Comparison of ENCODE assay signal across 10 cellular contexts in genomic region chr21:37452222-37452621, GRCh38.
A peak's percentile ranks its signal among the peaks of the same experiment; 100 is the strongest.
DNase-seq lines count a peak whose midpoint lies in the region; ATAC-seq and TF ChIP-seq lines count a peak whose summit lies in the region.
"Had no signal": no experiment of that assay in that cellular context is flagged by ENCODE, and none has a peak within 500 bp of the region (broad histone marks: within the 10 kb centered on the region; RNA-seq: fewer than 3 reads in every experiment).

No MANE protein-coding gene starts in this region.

- TF ChIP-seq CTCF in mammary epithelial cell (conservative IDR thresholded peaks at IDR 0.05 in 1 of 2, IDR thresholded peaks at IDR 0.05 in 1 of 2; ENCODE audit: extremely low read depth in 1 of 2, insufficient read depth in 1 of 2, low read depth in 1 of 2, low read length in 2 of 2) (no peak), upper lobe of left lung (IDR thresholded peaks at IDR 0.05) (no peak)

- peaks cover 92% of the 10 kb centered on the region for H3K79me2 ChIP-seq in mammary epithelial cell (ENCODE audit: insufficient read depth, low read length)

- peaks cover 1% of the 10 kb centered on the region for H3K36me3 Mint-ChIP-seq in activated CD4-positive, alpha-beta memory T cell treated with anti-CD3 and anti-CD28 coated beads for 36 hours
- peaks cover 26% of the 10 kb centered on the region for H3K36me3 Mint-ChIP-seq in activated CD4-positive, alpha-beta memory T cell treated with anti-CD3 and anti-CD28 coated beads, Interleukin-2, amount 10 ng/mL, durations not matched to agents 7 days and 5 days (ENCODE audit: low read depth)
- peaks cover 16% of the 10 kb centered on the region for H3K36me3 Mint-ChIP-seq in memory B cell

- H3K9me3 Mint-ChIP-seq in activated CD4-positive, alpha-beta memory T cell treated with anti-CD3 and anti-CD28 coated beads for 36 hours = no peaks in the 10 kb centered on the region
- H3K9me3 Mint-ChIP-seq in activated CD4-positive, alpha-beta memory T cell treated with anti-CD3 and anti-CD28 coated beads, Interleukin-2, amount 10 ng/mL, durations not matched to agents 7 days and 5 days = no peaks in the 10 kb centered on the region
- no peaks in the 10 kb centered on the region for H3K9me3 Mint-ChIP-seq in memory B cell

- no peak overlapping the region for H3K4me3 Mint-ChIP-seq in activated CD4-positive, alpha-beta memory T cell treated with anti-CD3 and anti-CD28 coated beads for 36 hours
- no peak overlapping the region for H3K4me3 Mint-ChIP-seq in activated CD4-positive, alpha-beta memory T cell treated with anti-CD3 and anti-CD28 coated beads, Interleukin-2, amount 10 ng/mL, durations not matched to agents 7 days and 5 days
- no peak overlapping the region for H3K4me3 Mint-ChIP-seq in memory B cell
- H3K4me3 Mint-ChIP-seq: activated CD8-positive, alpha-beta memory T cell treated with anti-CD3 and anti-CD28 coated beads, Interleukin-2, amount 10 ng/mL, durations not matched to agents 7 days and 5 days had no signal

- H4K20me1 ChIP-seq in mammary epithelial cell (ENCODE audit: insufficient read depth, low read length) = no peaks in the 10 kb centered on the region

- peak overlapping the region; percentile 34 for H3K27ac Mint-ChIP-seq in activated CD4-positive, alpha-beta memory T cell treated with anti-CD3 and anti-CD28 coated beads for 36 hours
- H3K27ac Mint-ChIP-seq in activated CD4-positive, alpha-beta memory T cell treated with anti-CD3 and anti-CD28 coated beads, Interleukin-2, amount 10 ng/mL, durations not matched to agents 7 days and 5 days = no peak overlapping the region
- H3K27ac Mint-ChIP-seq in memory B cell = peak overlapping the region; percentile 35
- H3K27ac Mint-ChIP-seq: activated CD8-positive, alpha-beta memory T cell treated with anti-CD3 and anti-CD28 coated beads, Interleukin-2, amount 10 ng/mL, durations not matched to agents 7 days and 5 days had no signal

- H3K4me1 Mint-ChIP-seq in activated CD4-positive, alpha-beta memory T cell treated with anti-CD3 and anti-CD28 coated beads for 36 hours (ENCODE audit: low read depth) = peaks cover 67% of the 10 kb centered on the region
- peaks cover 40% of the 10 kb centered on the region for H3K4me1 Mint-ChIP-seq in activated CD4-positive, alpha-beta memory T cell treated with anti-CD3 and anti-CD28 coated beads, Interleukin-2, amount 10 ng/mL, durations not matched to agents 7 days and 5 days
- H3K4me1 Mint-ChIP-seq in memory B cell = peaks cover 43% of the 10 kb centered on the region

- POLR2A ChIA-PET in activated CD4-positive, alpha-beta memory T cell treated with anti-CD3 and anti-CD28 coated beads for 36 hours (lab: Charles Lee) = no interaction called here
- POLR2A ChIA-PET in activated CD4-positive, alpha-beta memory T cell treated with anti-CD3 and anti-CD28 coated beads, Interleukin-2, amount 10 ng/mL, durations not matched to agents 7 days and 5 days (lab: Charles Lee) = interaction anchor here (1.0 kb wide), 1 partner anchor 193 kb away, joined by 3 read pairs; no protein-coding TSS in a partner anchor

- H2AFZ ChIP-seq in mammary epithelial cell (ENCODE audit: low read depth, low read length) = no peak overlapping the region

- TF ChIP-seq POLR2A in upper lobe of left lung (IDR thresholded peaks at IDR 0.05) = no peak

- BruUV-seq in mammary epithelial cell (replicated peaks; lab: Mats Ljungman, UMichigan) = no TSS peak

- H3K9me3 ChIP-seq in mammary epithelial cell (replicated peaks; ENCODE audit: insufficient read depth, low read length) (no peaks in the 10 kb centered on the region), upper lobe of left lung (no peaks in the 10 kb centered on the region)

- no peak for DNase-seq in activated CD4-positive, alpha-beta memory T cell treated with anti-CD3 and anti-CD28 coated beads for 36 hours
- DNase-seq in activated CD4-positive, alpha-beta memory T cell treated with anti-CD3 and anti-CD28 coated beads, Interleukin-2, amount 10 ng/mL, durations not matched to agents 7 days and 5 days = no peak
- DNase-seq in mammary epithelial cell (peak; percentile 24), memory B cell (ENCODE audit: low spot score in 2 of 2) (no peak), upper lobe of left lung (no peak)
- DNase-seq: activated CD8-positive, alpha-beta memory T cell treated with anti-CD3 and anti-CD28 coated beads, Interleukin-2, amount 10 ng/mL, durations not matched to agents 7 days and 5 days; AML-193 had no signal

- TF ChIP-seq EP300 in upper lobe of left lung (IDR thresholded peaks at IDR 0.05) = no peak

- no peak overlapping the region for H3K4me3 ChIP-seq in mammary epithelial cell (replicated peaks in 1 of 3; ENCODE audit: insufficient read depth in 1 of 3, low read depth in 2 of 3, low read length in 3 of 3)
- no peak overlapping the region for H3K4me3 ChIP-seq in upper lobe of left lung

- WGBS in mammary epithelial cell (ENCODE audit: low coverage, missing lambda C conversion rate) = 79% methylated on average over 4 of the region's 4 CpGs
- WGBS in upper lobe of left lung, 2 donors = 46 to 57% methylated on average over 4 of the region's 4 CpGs

- H3K9ac ChIP-seq in mammary epithelial cell (ENCODE audit: insufficient read depth, low read length) = no peak overlapping the region

- ATAC-seq in memory B cell (ENCODE audit: low read depth) = peak; percentile 42
- ATAC-seq in upper lobe of left lung (ENCODE audit: low FRiP score in 2 of 2) = peak; percentile 53 to 67
- ATAC-seq in HG02852 (IDR thresholded peaks at IDR 0.05; ENCODE audit: unreplicated experiment) = no peak
- no peak for ATAC-seq in GM21515 (IDR thresholded peaks at IDR 0.05; ENCODE audit: unreplicated experiment)
- no peak for ATAC-seq in HG03342 (IDR thresholded peaks at IDR 0.05; ENCODE audit: unreplicated experiment)
- ATAC-seq: activated CD8-positive, alpha-beta memory T cell treated with anti-CD3 and anti-CD28 coated beads, Interleukin-2, amount 10 ng/mL, durations not matched to agents 7 days and 5 days had no signal

- no peaks in the 10 kb centered on the region for H3K27me3 Mint-ChIP-seq in activated CD4-positive, alpha-beta memory T cell treated with anti-CD3 and anti-CD28 coated beads for 36 hours
- no peaks in the 10 kb centered on the region for H3K27me3 Mint-ChIP-seq in activated CD4-positive, alpha-beta memory T cell treated with anti-CD3 and anti-CD28 coated beads, Interleukin-2, amount 10 ng/mL, durations not matched to agents 7 days and 5 days
- H3K27me3 Mint-ChIP-seq in memory B cell = no peaks in the 10 kb centered on the region
- H3K27me3 Mint-ChIP-seq: activated CD8-positive, alpha-beta memory T cell treated with anti-CD3 and anti-CD28 coated beads, Interleukin-2, amount 10 ng/mL, durations not matched to agents 7 days and 5 days had no signal

- H3K27ac ChIP-seq in mammary epithelial cell (ENCODE audit: insufficient read depth, low read depth, low read length) = no peak overlapping the region
- H3K27ac ChIP-seq in upper lobe of left lung = peak overlapping the region in 1 of 4 donors; percentile 35

- intact Hi-C loops in activated CD4-positive, alpha-beta memory T cell treated with anti-CD3 and anti-CD28 coated beads for 36 hours (cut with micrococcal nuclease) = no loop called here
- intact Hi-C loops in mammary epithelial cell (cut with micrococcal nuclease) = no loop called here

- H3K36me3 ChIP-seq in mammary epithelial cell (ENCODE audit: insufficient read depth, low read length) (no peaks in the 10 kb centered on the region), upper lobe of left lung (no peaks in the 10 kb centered on the region)

- H3K4me1 ChIP-seq in mammary epithelial cell (ENCODE audit: insufficient read depth, low read length) = peaks cover 25% of the 10 kb centered on the region
- peaks cover 38 to 73% (median 43%) of the 10 kb centered on the region in 4 donors for H3K4me1 ChIP-seq in upper lobe of left lung

- in situ Hi-C loops in mammary epithelial cell (cut with MboI; ENCODE audit: low sequenced_read_pairs in 2 of 2) = no loop called here

- no peaks in the 10 kb centered on the region for H3K27me3 ChIP-seq in mammary epithelial cell (ENCODE audit: insufficient read depth, low read length)
- H3K27me3 ChIP-seq in upper lobe of left lung = no peaks in the 10 kb centered on the region

- dilution Hi-C loops in mammary epithelial cell (cut with HindIII; ENCODE audit: low sequenced_read_pairs) = no loop called here

- CTCF ChIA-PET in activated CD4-positive, alpha-beta memory T cell treated with anti-CD3 and anti-CD28 coated beads for 36 hours (lab: Charles Lee) = interaction anchor here (1.2 kb wide), 1 partner anchor 11 kb away, joined by 5 read pairs; no protein-coding TSS in a partner anchor
- CTCF ChIA-PET in activated CD4-positive, alpha-beta memory T cell treated with anti-CD3 and anti-CD28 coated beads, Interleukin-2, amount 10 ng/mL, durations not matched to agents 7 days and 5 days (lab: Charles Lee) = no interaction called here
- CTCF ChIA-PET in mammary epithelial cell (lab: Charles Lee; ENCODE audit: low non-redundant PET) = no interaction called here

- no peak overlapping the region for H3K4me2 ChIP-seq in mammary epithelial cell (ENCODE audit: insufficient read depth, low read depth, low read length)

Comparison
In these comparisons a context has a peak if more than half of its experiments do, and no peak if none do; other contexts are left out.
1. ATAC-seq: peak in memory B cell (single experiment) and upper lobe of left lung (2 of 2); none in HG02852 (single experiment), GM21515 (single experiment) and HG03342 (single experiment).